ENCODE assay signal across 9 cellular contexts in the genomic region with DNA sequence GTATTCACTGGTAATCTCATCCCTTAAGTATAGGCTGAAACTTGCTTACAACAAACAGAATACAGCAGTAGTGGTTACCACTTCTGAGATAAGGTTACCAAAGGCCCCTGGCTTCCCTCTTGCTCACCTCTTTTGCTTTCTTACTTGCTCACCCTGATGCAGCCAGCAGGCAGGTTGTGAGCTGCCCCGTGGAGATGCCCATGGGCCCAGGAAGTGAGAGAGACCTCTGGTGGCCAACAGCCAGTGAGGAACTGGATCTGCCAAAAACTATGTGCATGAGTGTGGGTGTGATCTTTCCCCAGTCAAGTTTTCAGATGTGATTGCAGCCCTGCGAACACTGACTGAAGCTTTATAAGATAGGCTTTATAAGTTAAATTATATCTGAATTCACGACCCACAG. TPM values are rescaled to one million over a fixed set of nuclear protein-coding genes. Genes with fewer than 3 reads are reported as not detected.
A peak's percentile ranks its signal among the peaks of the same experiment; 100 is the strongest.
DNase-seq lines count a peak whose midpoint lies in the region; ATAC-seq and TF ChIP-seq lines count a peak whose summit lies in the region.
"Had no signal": no experiment of that assay in that cellular context is flagged by ENCODE, and none has a peak within 500 bp of the region (broad histone marks: within the 10 kb centered on the region; RNA-seq: fewer than 3 reads in every experiment).

No MANE protein-coding gene starts in this region.

- H3K4me3 Mint-ChIP-seq in activated CD4-positive, alpha-beta T cell treated with anti-CD3 and anti-CD28 coated beads, Interleukin-2, amount 10 ng/mL, durations not matched to agents 7 days and 5 days = no peak overlapping the region
- no peak overlapping the region for H3K4me3 Mint-ChIP-seq in CD4-positive, alpha-beta T cell

- H3K4me1 ChIP-seq in upper lobe of left lung = no peaks in the 10 kb centered on the region
- H3K4me1 ChIP-seq: parathyroid adenoma had no signal

- 70 to 73% methylated on average over 3 of the region's 3 CpGs for WGBS in upper lobe of left lung, 2 donors

- H3K27me3 ChIP-seq in CD4-positive, alpha-beta T cell (ENCODE audit: control insufficient read depth, insufficient read depth, low read length) = no peaks in the 10 kb centered on the region
- no peaks in the 10 kb centered on the region for H3K27me3 ChIP-seq in upper lobe of left lung

- H3K4me3 ChIP-seq in upper lobe of left lung = no peak overlapping the region

- DNase-seq in activated CD4-positive, alpha-beta T cell treated with anti-CD3 and anti-CD28 coated beads, Interleukin-2, amount 10 ng/mL, durations not matched to agents 7 days and 5 days = peak; percentile 30
- DNase-seq in activated CD4-positive, alpha-beta T cell treated with anti-CD3 and anti-CD28 coated beads for 1 hour = no peak
- DNase-seq in RKO (ENCODE audit: low spot score) (peak; percentile 63), iPS-NIHi11 (ENCODE audit: low spot score) (peak; percentile 69), dermis blood vessel endothelial cell (no peak), upper lobe of left lung (no peak)
- DNase-seq in CD4-positive, alpha-beta T cell = no peak

- no peak overlapping the region for H3K27ac ChIP-seq in CD4-positive, alpha-beta T cell (ENCODE audit: low read depth, low read length)
- no peak overlapping the region for H3K27ac ChIP-seq in upper lobe of left lung
- H3K27ac ChIP-seq: parathyroid adenoma had no signal

- H3K27ac Mint-ChIP-seq in activated CD4-positive, alpha-beta T cell treated with anti-CD3 and anti-CD28 coated beads, Interleukin-2, amount 10 ng/mL, durations not matched to agents 7 days and 5 days = no peak overlapping the region
- no peak overlapping the region for H3K27ac Mint-ChIP-seq in CD4-positive, alpha-beta T cell

- TF ChIP-seq EP300 in upper lobe of left lung (IDR thresholded peaks at IDR 0.05) = no peak

- TF ChIP-seq POLR2A in upper lobe of left lung (IDR thresholded peaks at IDR 0.05) = no peak

- H3K9me3 Mint-ChIP-seq in activated CD4-positive, alpha-beta T cell treated with anti-CD3 and anti-CD28 coated beads, Interleukin-2, amount 10 ng/mL, durations not matched to agents 7 days and 5 days = no peaks in the 10 kb centered on the region
- no peaks in the 10 kb centered on the region for H3K9me3 Mint-ChIP-seq in CD4-positive, alpha-beta T cell

- H3K27me3 Mint-ChIP-seq in activated CD4-positive, alpha-beta T cell treated with anti-CD3 and anti-CD28 coated beads, Interleukin-2, amount 10 ng/mL, durations not matched to agents 7 days and 5 days = no peaks in the 10 kb centered on the region
- no peaks in the 10 kb centered on the region for H3K27me3 Mint-ChIP-seq in CD4-positive, alpha-beta T cell

- ATAC-seq in HG02610 (IDR thresholded peaks at IDR 0.05; ENCODE audit: unreplicated experiment) = peak; percentile 73
- no peak for ATAC-seq in CD4-positive, alpha-beta T cell (ENCODE audit: poor library complexity)
- no peak for ATAC-seq in upper lobe of left lung (ENCODE audit: low FRiP score in 2 of 2)

- H3K36me3 ChIP-seq in upper lobe of left lung = no peaks in the 10 kb centered on the region

- H3K4me1 Mint-ChIP-seq in activated CD4-positive, alpha-beta T cell treated with anti-CD3 and anti-CD28 coated beads, Interleukin-2, amount 10 ng/mL, durations not matched to agents 7 days and 5 days = no peaks in the 10 kb centered on the region
- no peaks in the 10 kb centered on the region for H3K4me1 Mint-ChIP-seq in CD4-positive, alpha-beta T cell (ENCODE audit: low read depth)

- no peak for TF ChIP-seq CTCF in CD4-positive, alpha-beta T cell (IDR thresholded peaks at IDR 0.05)
- TF ChIP-seq CTCF in upper lobe of left lung (IDR thresholded peaks at IDR 0.05) = no peak

- CTCF ChIA-PET in activated CD4-positive, alpha-beta T cell treated with anti-CD3 and anti-CD28 coated beads, Interleukin-2, amount 10 ng/mL, durations not matched to agents 7 days and 5 days (lab: Charles Lee) = no interaction called here
- CTCF ChIA-PET in CD4-positive, alpha-beta T cell (lab: Charles Lee) = no interaction called here

- intact Hi-C loops in CD4-positive, alpha-beta T cell (cut with DNase I, micrococcal nuclease) = no loop called here

- H3K36me3 Mint-ChIP-seq in activated CD4-positive, alpha-beta T cell treated with anti-CD3 and anti-CD28 coated beads, Interleukin-2, amount 10 ng/mL, durations not matched to agents 7 days and 5 days (ENCODE audit: low read depth) = no peaks in the 10 kb centered on the region
- peaks cover 4% of the 10 kb centered on the region for H3K36me3 Mint-ChIP-seq in CD4-positive, alpha-beta T cell (ENCODE audit: low read depth)

- H3K9me3 ChIP-seq in CD4-positive, alpha-beta T cell (ENCODE audit: control insufficient read depth, low read length) = no peaks in the 10 kb centered on the region
- no peaks in the 10 kb centered on the region for H3K9me3 ChIP-seq in upper lobe of left lung

- POLR2A ChIA-PET in activated CD4-positive, alpha-beta T cell treated with anti-CD3 and anti-CD28 coated beads, Interleukin-2, amount 10 ng/mL, durations not matched to agents 7 days and 5 days (lab: Charles Lee) = no interaction called here
- POLR2A ChIA-PET in CD4-positive, alpha-beta T cell (lab: Charles Lee) = no interaction called here

RNA-seq across cellular contexts. Expression of a gene that starts 48.7 kb away (rescaled TPM):
- total RNA-seq in activated CD4-positive, alpha-beta T cell treated with anti-CD3 and anti-CD28 coated beads, Interleukin-2, amount 10 ng/mL, durations not matched to agents 7 days and 5 days = 1 to 10 TPM in 1 of 2 experiments, under 1 TPM in 1; 0.94 to 1.1 TPM
- total RNA-seq in CD4-positive, alpha-beta T cell = 1 to 10 TPM; 1.5 to 1.9 TPM
- total RNA-seq in dermis blood vessel endothelial cell (1.1 and 1.5 TPM in 2 replicates), upper lobe of left lung (1 to 10 TPM; 3.3 to 8.4 (median 5.5) TPM)

Comparison
In these comparisons a context has a peak if more than half of its experiments do, and no peak if none do; other contexts are left out.
1. DNase-seq: peak in activated CD4-positive, alpha-beta T cell treated with anti-CD3 and anti-CD28 coated beads, Interleukin-2, amount 10 ng/mL, durations not matched to agents 7 days and 5 days (single experiment), RKO (single experiment) and iPS-NIHi11 (single experiment); none in activated CD4-positive, alpha-beta T cell treated with anti-CD3 and anti-CD28 coated beads for 1 hour (single experiment), CD4-positive, alpha-beta T cell (0 of 10), dermis blood vessel endothelial cell (single experiment) and upper lobe of left lung (0 of 2).